In the genomic region with DNA sequence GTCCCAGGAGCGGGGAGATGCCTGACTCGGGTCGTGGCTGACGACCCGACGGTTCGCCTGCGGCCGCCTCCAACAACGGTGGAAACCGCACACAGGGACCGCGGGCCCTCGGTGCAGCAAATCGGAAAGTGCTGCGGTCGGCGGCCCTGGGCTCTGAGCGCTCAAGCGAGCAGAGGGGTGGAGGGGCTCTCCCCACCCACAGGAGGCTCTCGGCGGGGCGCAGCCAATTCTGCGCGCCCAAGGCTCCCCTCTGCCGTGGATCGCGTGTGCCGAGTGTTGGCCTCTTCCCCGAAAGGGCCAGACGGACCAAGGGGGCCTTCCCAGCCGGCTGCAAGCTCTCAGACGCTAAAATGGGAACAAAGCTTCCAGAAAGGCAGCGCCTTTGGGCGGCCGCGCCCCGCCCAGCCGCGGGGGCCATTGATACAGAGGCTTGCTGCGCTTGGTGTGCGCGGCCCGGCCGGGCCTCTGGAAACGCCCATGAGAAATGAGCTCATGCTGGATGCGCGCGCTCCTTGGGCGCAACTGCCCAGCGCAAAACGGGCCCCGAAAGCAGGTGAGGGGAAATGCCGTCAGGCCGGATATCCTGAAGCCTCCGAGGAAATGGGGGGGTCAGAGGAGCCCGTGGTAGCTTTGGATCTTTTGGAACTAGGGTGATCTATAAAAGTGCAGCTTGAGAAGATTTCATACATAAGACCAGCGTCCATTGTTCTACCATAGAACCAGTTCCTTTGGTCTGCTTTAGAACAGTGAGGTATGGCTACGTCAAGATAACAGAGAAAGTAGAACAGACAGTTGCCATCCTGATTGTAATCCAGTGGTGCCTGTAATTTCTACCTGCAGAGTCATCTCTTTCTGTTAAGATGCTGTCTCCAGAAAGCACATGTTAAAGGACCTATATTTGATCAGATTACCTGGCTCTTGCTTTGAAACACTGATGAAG, we compare ENCODE assay signal across 1 cellular context.
TF ChIP-seq lines count a peak whose summit lies in the region.

No MANE protein-coding gene starts in this region.

TF ChIP-seq in GM12878, 131 proteins besides CTCF, POLR2A, EP300 and RAD21 (continued from another document and continues in another):
- TF ChIP-seq E2F8 (IDR thresholded peaks at IDR 0.05; ENCODE audit: low read depth, partially characterized antibody) = peak; percentile 27
- no peak for TF ChIP-seq RAD51 (IDR thresholded peaks at IDR 0.05)
- no peak for TF ChIP-seq ZNF274 (IDR thresholded peaks at IDR 0.05; ENCODE audit: insufficient read depth, insufficient read length)
- no peak for TF ChIP-seq JUND (IDR thresholded peaks at IDR 0.05; ENCODE audit: low read depth, low read length)
- TF ChIP-seq BACH1 (IDR thresholded peaks at IDR 0.05; ENCODE audit: borderline replicate concordance) = peak; percentile 92
- TF ChIP-seq ZNF24 (IDR thresholded peaks at IDR 0.05) = no peak
- TF ChIP-seq SP1 (IDR thresholded peaks at IDR 0.05; ENCODE audit: low read depth, low read length) = no peak
- no peak for TF ChIP-seq SMAD1 (IDR thresholded peaks at IDR 0.05; ENCODE audit: low read depth, partially characterized antibody)
- peak; percentile 88 for TF ChIP-seq GABPA (IDR thresholded peaks at IDR 0.05; ENCODE audit: low read depth)
- TF ChIP-seq, protein P1, sequence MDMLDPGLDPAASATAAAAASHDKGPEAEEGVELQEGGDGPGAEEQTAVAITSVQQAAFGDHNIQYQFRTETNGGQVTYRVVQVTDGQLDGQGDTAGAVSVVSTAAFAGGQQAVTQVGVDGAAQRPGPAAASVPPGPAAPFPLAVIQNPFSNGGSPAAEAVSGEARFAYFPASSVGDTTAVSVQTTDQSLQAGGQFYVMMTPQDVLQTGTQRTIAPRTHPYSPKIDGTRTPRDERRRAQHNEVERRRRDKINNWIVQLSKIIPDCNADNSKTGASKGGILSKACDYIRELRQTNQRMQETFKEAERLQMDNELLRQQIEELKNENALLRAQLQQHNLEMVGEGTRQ (IDR thresholded peaks at IDR 0.05; ENCODE audit: borderline replicate concordance, low read depth, low read length) = no peak
- TF ChIP-seq RELA (IDR thresholded peaks at IDR 0.05; ENCODE audit: borderline replicate concordance, partially characterized antibody) = peak; percentile 83
- peak; percentile 98 for TF ChIP-seq CBFB (IDR thresholded peaks at IDR 0.05; ENCODE audit: low read depth)
- no peak for TF ChIP-seq WRNIP1 (IDR thresholded peaks at IDR 0.05; ENCODE audit: borderline replicate concordance, low read depth, low read length)
- peak; percentile 95 for TF ChIP-seq ZNF207 (IDR thresholded peaks at IDR 0.05; ENCODE audit: borderline replicate concordance)
- TF ChIP-seq, protein P2, sequence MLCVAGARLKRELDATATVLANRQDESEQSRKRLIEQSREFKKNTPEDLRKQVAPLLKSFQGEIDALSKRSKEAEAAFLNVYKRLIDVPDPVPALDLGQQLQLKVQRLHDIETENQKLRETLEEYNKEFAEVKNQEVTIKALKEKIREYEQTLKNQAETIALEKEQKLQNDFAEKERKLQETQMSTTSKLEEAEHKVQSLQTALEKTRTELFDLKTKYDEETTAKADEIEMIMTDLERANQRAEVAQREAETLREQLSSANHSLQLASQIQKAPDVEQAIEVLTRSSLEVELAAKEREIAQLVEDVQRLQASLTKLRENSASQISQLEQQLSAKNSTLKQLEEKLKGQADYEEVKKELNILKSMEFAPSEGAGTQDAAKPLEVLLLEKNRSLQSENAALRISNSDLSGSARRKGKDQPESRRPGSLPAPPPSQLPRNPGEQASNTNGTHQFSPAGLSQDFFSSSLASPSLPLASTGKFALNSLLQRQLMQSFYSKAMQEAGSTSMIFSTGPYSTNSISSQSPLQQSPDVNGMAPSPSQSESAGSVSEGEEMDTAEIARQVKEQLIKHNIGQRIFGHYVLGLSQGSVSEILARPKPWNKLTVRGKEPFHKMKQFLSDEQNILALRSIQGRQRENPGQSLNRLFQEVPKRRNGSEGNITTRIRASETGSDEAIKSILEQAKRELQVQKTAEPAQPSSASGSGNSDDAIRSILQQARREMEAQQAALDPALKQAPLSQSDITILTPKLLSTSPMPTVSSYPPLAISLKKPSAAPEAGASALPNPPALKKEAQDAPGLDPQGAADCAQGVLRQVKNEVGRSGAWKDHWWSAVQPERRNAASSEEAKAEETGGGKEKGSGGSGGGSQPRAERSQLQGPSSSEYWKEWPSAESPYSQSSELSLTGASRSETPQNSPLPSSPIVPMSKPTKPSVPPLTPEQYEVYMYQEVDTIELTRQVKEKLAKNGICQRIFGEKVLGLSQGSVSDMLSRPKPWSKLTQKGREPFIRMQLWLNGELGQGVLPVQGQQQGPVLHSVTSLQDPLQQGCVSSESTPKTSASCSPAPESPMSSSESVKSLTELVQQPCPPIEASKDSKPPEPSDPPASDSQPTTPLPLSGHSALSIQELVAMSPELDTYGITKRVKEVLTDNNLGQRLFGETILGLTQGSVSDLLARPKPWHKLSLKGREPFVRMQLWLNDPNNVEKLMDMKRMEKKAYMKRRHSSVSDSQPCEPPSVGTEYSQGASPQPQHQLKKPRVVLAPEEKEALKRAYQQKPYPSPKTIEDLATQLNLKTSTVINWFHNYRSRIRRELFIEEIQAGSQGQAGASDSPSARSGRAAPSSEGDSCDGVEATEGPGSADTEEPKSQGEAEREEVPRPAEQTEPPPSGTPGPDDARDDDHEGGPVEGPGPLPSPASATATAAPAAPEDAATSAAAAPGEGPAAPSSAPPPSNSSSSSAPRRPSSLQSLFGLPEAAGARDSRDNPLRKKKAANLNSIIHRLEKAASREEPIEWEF (IDR thresholded peaks at IDR 0.05; ENCODE audit: insufficient replicate concordance, low read depth, low read length) = no peak
- TF ChIP-seq CREB1 (IDR thresholded peaks at IDR 0.05; ENCODE audit: low read depth) = peak; percentile 69
- no peak; the same call in 1 of the 2 replicates for TF ChIP-seq CHD1 (IDR thresholded peaks at IDR 0.05; ENCODE audit: low read depth, low read length)
- TF ChIP-seq, protein P3, sequence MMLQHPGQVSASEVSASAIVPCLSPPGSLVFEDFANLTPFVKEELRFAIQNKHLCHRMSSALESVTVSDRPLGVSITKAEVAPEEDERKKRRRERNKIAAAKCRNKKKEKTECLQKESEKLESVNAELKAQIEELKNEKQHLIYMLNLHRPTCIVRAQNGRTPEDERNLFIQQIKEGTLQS (IDR thresholded peaks at IDR 0.05; ENCODE audit: borderline replicate concordance, extremely low read depth, low read depth, low read length) = no peak
- peak; percentile 97 for TF ChIP-seq DPF2 (IDR thresholded peaks at IDR 0.05)
- TF ChIP-seq LARP7 (IDR thresholded peaks at IDR 0.05) = peak; percentile 97
- TF ChIP-seq SMARCA5 (IDR thresholded peaks at IDR 0.05) = peak; percentile 74; the same call in 1 of the 2 replicates
- TF ChIP-seq E4F1 (IDR thresholded peaks at IDR 0.05; ENCODE audit: borderline replicate concordance, partially characterized antibody) = no peak
- TF ChIP-seq ZBTB4 (CRISPR knock-in tag; IDR thresholded peaks at IDR 0.05) = no peak
- TF ChIP-seq TBL1XR1 (IDR thresholded peaks at IDR 0.05; ENCODE audit: low read depth, low read length) = peak; percentile 36
- TF ChIP-seq RFX5 (IDR thresholded peaks at IDR 0.05; ENCODE audit: low read depth, low read length) = no peak
- peak in 1 of 2 experiments; percentile 88; a peak in 2 of 3 replicates for TF ChIP-seq EGR1 (IDR thresholded peaks at IDR 0.05; ENCODE audit: borderline replicate concordance in 1 of 2, low read depth in 2 of 2, low read length in 2 of 2)
- peak; percentile 89 for TF ChIP-seq NFIC (IDR thresholded peaks at IDR 0.05; ENCODE audit: low read depth, low read length)
- peak; percentile 17; the same call in 1 of the 2 replicates for TF ChIP-seq SPI1 (IDR thresholded peaks at IDR 0.05; ENCODE audit: borderline replicate concordance, insufficient read depth, low read depth, low read length)
- TF ChIP-seq ZNF384 (IDR thresholded peaks at IDR 0.05; ENCODE audit: borderline replicate concordance, low read depth, low read length) = no peak
- no peak for TF ChIP-seq BMI1 (IDR thresholded peaks at IDR 0.05; ENCODE audit: borderline replicate concordance)
- no peak for TF ChIP-seq BCLAF1 (IDR thresholded peaks at IDR 0.05)
- TF ChIP-seq GATAD2B (conservative IDR thresholded peaks at IDR 0.05; ENCODE audit: low read depth) = peak; percentile 92
- TF ChIP-seq SREBF2 (IDR thresholded peaks at IDR 0.05; ENCODE audit: low read length) = no peak
- TF ChIP-seq JUNB (IDR thresholded peaks at IDR 0.05) = no peak; the same call in 1 of the 2 replicates
- TF ChIP-seq MLLT1 (IDR thresholded peaks at IDR 0.05) = peak; percentile 97
- no peak for TF ChIP-seq MTA2 (IDR thresholded peaks at IDR 0.05; ENCODE audit: low read depth)
